1 cellular context compared by ENCODE assay signal in the genomic region with DNA sequence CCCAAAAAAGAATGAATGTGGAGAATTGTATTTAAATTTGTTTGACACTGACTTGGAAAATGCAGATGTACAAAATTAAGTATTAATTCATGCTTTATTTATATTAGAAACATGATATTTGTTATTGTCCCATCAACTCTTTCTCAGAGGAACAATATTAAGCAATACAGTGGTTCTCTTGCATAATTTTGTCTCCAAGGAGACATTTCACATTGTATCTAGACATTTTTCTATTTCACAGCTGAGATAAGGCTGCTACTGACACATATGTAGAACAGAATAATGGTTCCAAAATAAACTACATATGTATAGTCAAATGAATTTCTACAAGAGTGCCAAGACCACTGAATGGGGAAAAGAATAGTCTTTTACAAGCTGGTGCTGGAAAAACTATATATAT.
TF ChIP-seq lines count a peak whose summit lies in the region.

No MANE protein-coding gene starts in this region.

TF ChIP-seq in A549, 52 proteins besides CTCF, POLR2A, EP300 and RAD21 (continued from another document):
- TF ChIP-seq RFX5 (IDR thresholded peaks at IDR 0.05), result no peak
- no peak for TF ChIP-seq PHF8 (IDR thresholded peaks at IDR 0.05; ENCODE audit: borderline replicate concordance, low read depth)
- TF ChIP-seq FOSL2 (IDR thresholded peaks at IDR 0.05), result no peak
- TF ChIP-seq FOSL2 (CRISPR knock-in tag; IDR thresholded peaks at IDR 0.05), result no peak
- no peak for TF ChIP-seq JUNB (IDR thresholded peaks at IDR 0.05)
